7 cellular contexts compared by ENCODE assay signal in the genomic region with DNA sequence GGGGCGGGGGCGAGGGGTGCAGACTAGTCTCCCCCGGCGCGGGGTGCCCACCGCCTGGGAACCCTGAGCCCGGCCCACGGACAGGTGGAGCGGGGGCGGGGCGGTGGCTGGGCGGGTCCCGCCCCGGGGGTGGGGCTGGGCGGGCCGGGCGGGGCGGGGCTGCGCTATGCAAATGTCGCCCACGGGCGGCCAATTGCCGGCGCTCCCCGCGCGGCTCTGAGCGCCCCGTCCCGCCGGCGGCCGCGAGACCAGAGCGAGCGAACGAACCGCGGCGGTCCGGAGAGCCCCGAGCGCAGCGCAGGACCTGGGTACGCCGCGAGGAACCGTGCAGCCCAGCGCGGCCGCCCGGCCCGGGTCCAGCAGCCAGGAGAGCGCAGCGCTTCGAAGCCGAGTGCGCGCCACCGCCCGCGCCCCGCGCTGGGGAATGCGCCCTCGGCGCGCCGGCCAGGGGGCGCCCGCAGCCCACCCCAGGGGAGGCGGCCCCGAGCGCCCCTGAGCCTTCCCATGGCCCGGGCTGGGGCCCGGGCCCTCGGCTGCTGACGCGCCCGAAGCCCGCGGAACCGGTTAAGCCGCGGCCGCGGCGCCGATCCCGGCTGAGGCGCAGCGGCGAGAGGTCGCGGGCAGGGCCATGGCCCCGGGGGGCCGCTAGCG. TPM values are rescaled to one million over a fixed set of nuclear protein-coding genes. Genes with fewer than 3 reads are reported as not detected.
A peak's percentile ranks its signal among the peaks of the same experiment; 100 is the strongest.
DNase-seq lines count a peak whose midpoint lies in the region; ATAC-seq and TF ChIP-seq lines count a peak whose summit lies in the region.

A gene (plus strand): TSS at position 485 of the 651 bp plus-strand sequence. CDS start 4,299 bp downstream, outside the sequence.

- peak; percentile 61 for ATAC-seq in HG02571 (IDR thresholded peaks at IDR 0.05; ENCODE audit: unreplicated experiment)

- no peaks in the 10 kb centered on the region for H3K36me3 ChIP-seq in muscle layer of duodenum (ENCODE audit: control insufficient read depth in 1 of 2, insufficient read depth in 2 of 2, low read length in 2 of 2)

- peak; percentile 97 for DNase-seq in GM13977 (ENCODE audit: low spot score)
- DNase-seq in NCI-H460 (ENCODE audit: extremely low read depth, low read depth) = peak; percentile 34
- DNase-seq in activated T-cell treated with anti-CD3 and anti-CD28 coated beads for 24 hours (ENCODE audit: low read depth) = peak; percentile 53
- no peak for DNase-seq in epithelial cell of prostate (ENCODE audit: low read depth, low spot score)
- peak; percentile 4 for DNase-seq in stimulated activated CD8-positive, alpha-beta memory T cell treated with anti-CD3 and anti-CD28 coated beads, Interleukin-7, amount 100 ng/mL, for 24 hours (ENCODE audit: low read depth)

- in situ Hi-C loops in GM13977 (cut with MboI; ENCODE audit: low pct_unique_long_range_greater_than_20kb, low sequenced_read_pairs, unreplicated experiment) = no loop called here

- H3K9me3 ChIP-seq in muscle layer of duodenum (ENCODE audit: control insufficient read depth in 1 of 2, low read length in 2 of 2) = no peaks in the 10 kb centered on the region

- peak within 1 kb of the TSS; percentile 57 to 63 for H3K4me3 ChIP-seq in muscle layer of duodenum (ENCODE audit: low read depth in 1 of 2, low read length in 2 of 2)

- TF ChIP-seq CTCF in GM13977 (IDR thresholded peaks at IDR 0.05; ENCODE audit: extremely low read depth, insufficient read depth, missing control alignments) = no peak

- H3K27me3 ChIP-seq in muscle layer of duodenum (ENCODE audit: low read depth, low read length) = peaks cover 5% of the 10 kb centered on the region

- peak within 1 kb of the TSS; percentile 94 for H3K27ac ChIP-seq in epithelial cell of prostate
- H3K27ac ChIP-seq in muscle layer of duodenum (ENCODE audit: low read length) = peak within 1 kb of the TSS; percentile 63

- peaks cover 1 to 25% of the 10 kb centered on the region in 2 donors for H3K4me1 ChIP-seq in muscle layer of duodenum (ENCODE audit: control insufficient read depth in 1 of 2, insufficient read depth in 2 of 2, low read length in 2 of 2)

RNA-seq across cellular contexts. Expression of the gene that starts here (rescaled TPM):
- 4.4 and 5.4 TPM in 2 replicates for total RNA-seq in NCI-H460 (2014; rRNA removed; shearing (Covaris generic))
- 3.3 and 3.6 TPM in 2 replicates for polyA plus RNA-seq in NCI-H460 (2014; cell fraction: nucleus; rRNA removed)
